8 cellular contexts compared by ENCODE assay signal in the genomic region with DNA sequence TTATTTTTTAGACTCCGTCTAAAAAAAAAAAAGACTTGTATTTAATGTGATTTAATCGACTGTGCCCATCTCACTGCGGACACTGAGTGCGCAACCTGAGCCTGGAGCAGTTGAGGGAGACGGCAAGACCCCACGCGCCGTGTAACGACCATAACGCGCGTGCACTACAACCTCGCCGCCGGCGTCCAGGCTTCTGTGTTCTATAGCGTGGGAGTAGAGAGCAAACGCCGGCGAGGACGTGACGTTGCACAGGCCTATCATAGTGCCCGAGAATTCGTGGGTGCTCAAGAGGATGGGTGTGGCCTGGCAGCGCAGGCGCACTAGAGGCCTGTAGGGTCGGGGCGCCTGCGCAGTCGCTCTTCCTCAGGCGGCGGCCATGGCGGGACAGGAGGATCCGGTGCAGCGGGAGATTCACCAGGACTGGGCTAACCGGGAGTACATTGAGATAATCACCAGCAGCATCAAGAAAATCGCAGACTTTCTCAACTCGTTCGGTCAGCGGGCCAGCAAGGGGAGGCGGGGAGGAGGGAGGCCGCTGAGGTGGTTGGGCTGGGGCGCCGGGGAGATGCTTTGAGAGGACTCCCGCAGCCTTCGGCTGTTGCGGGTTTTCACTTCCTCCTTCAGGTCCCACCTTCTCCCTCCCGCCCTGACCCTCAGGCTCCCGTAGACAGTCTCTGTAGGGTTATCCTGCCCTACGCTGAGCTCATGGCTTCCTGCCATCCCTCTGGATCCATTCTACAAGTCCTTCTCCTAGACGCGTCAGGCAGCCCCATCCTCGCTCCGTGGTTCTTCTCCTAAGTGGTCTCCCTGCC. TPM values are rescaled to one million over a fixed set of nuclear protein-coding genes. Genes with fewer than 3 reads are reported as not detected.
DNase-seq lines count a peak whose midpoint lies in the region; ATAC-seq and TF ChIP-seq lines count a peak whose summit lies in the region.

A gene (plus strand): TSS at position 350 of the 812 bp plus-strand sequence. CDS start 27 bp downstream, at position 377.

- H3K27me3 ChIP-seq in BE2C (no peaks in the 10 kb centered on the region), colonic mucosa (no peaks in the 10 kb centered on the region), layer of hippocampus (ENCODE audit: control insufficient read depth, insufficient read depth, low read length) (no peaks in the 10 kb centered on the region)

- DNase-seq in BE2C (peak; percentile 88), GM19240 (ENCODE audit: insufficient read length, low spot score) (peak; percentile 98), NCI-H526 (lab: John Stamatoyannopoulos, UW) (peak; percentile 92 to 96), colonic mucosa (peak; percentile 95)
- DNase-seq in activated CD4-positive, alpha-beta T cell treated with anti-CD3 and anti-CD28 coated beads for 48 hours = peak; percentile 97
- DNase-seq in stimulated activated CD4-positive, alpha-beta T cell treated with anti-CD3 and anti-CD28 coated beads, Interleukin-1b, Interleukin-23, amount 100 ng/mL, for 4 hours (ENCODE audit: low read depth in 2 of 2) = peak; percentile 85 to 91

- H3K4me1 ChIP-seq in BE2C = no peaks in the 10 kb centered on the region
- peaks cover 10% of the 10 kb centered on the region for H3K4me1 ChIP-seq in colonic mucosa

- H3K4me3 ChIP-seq in BE2C (ENCODE audit: low read depth, low read length) = peak within 1 kb of the TSS; percentile 91
- H3K4me3 ChIP-seq in colonic mucosa = peak within 1 kb of the TSS; percentile 83

- H3K36me3 ChIP-seq in BE2C = no peaks in the 10 kb centered on the region
- H3K36me3 ChIP-seq in colonic mucosa = no peaks in the 10 kb centered on the region

- intact Hi-C loops in colonic mucosa (cut with DNase I) = loop anchor here (10.0 kb wide), 1 partner anchor 109 kb away; no protein-coding TSS in a partner anchor

- H3K27ac ChIP-seq in colonic mucosa = peak within 1 kb of the TSS; percentile 70
- H3K27ac ChIP-seq in layer of hippocampus (ENCODE audit: low read depth, low read length) = peak within 1 kb of the TSS; percentile 84

- TF ChIP-seq CTCF in BE2C (IDR thresholded peaks at IDR 0.05; ENCODE audit: low read depth, low read length) = no peak
- no peak for TF ChIP-seq CTCF in colonic mucosa (IDR thresholded peaks at IDR 0.05)

- peak within 1 kb of the TSS; percentile 67 to 86 for H3K9ac ChIP-seq in colonic mucosa (ENCODE audit: low read depth in 2 of 2, low read length in 2 of 2)

- peak; percentile 97 for ATAC-seq in HG03460 (IDR thresholded peaks at IDR 0.05; ENCODE audit: unreplicated experiment)

- H3K9me3 ChIP-seq in BE2C (no peaks in the 10 kb centered on the region), colonic mucosa (no peaks in the 10 kb centered on the region)

RNA-seq across cellular contexts. Expression of the gene that starts here (rescaled TPM):
- polyA plus RNA-seq in BE2C (2012; ENCODE audit: insufficient read depth, insufficient read length, low read depth) = 110 TPM
- total RNA-seq in colonic mucosa = 100 to 1,000 TPM; 104 to 105 TPM

Comparison
In these comparisons a context has a peak if more than half of its experiments do, and no peak if none do; other contexts are left out.
1. Peak in every context shown above with its lines: DNase-seq, ATAC-seq, H3K4me3 ChIP-seq and H3K27ac ChIP-seq.